In the genomic region with DNA sequence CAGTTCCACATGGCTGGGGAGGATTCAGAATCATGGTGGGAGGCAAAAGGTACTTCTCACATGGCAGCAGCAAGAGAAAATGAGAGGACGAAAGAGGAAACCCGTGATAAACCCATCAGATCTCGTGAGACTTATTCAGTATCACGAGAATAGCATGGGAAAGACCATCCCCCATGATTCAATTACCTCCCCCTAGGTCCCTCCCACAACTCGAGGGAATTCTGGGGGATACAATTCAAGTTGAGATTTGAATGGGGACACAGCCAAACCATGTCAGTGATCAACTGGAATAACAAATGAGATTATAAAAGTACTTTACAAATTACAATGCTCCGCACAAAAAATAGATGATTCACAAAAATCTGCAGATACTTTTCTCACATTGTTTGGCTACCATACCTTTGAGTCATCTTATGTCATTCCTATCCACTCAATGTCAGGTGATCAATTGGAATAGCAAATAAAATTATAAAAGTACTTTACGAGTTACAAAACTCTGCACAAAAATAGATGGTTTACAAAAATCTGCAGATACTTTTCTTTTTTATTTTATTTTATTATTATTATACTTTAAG, we compare ENCODE assay signal across 18 cellular contexts.
"Had no signal": no experiment of that assay in that cellular context is flagged by ENCODE, and none has a peak within 500 bp of the region (broad histone marks: within the 10 kb centered on the region; RNA-seq: fewer than 3 reads in every experiment).

No MANE protein-coding gene starts in this region.

- H3K4me1 ChIP-seq: foreskin keratinocyte, prostate gland had no signal

- DNase-seq: activated CD4-positive, alpha-beta memory T cell treated with anti-CD3 and anti-CD28 coated beads, Interleukin-2, amount 10 ng/mL, durations not matched to agents 7 days and 5 days; activated CD4-positive, alpha-beta T cell treated with anti-CD3 and anti-CD28 coated beads for 48 hours; activated CD4-positive, CD25-positive, alpha-beta regulatory T cell; activated CD8-positive, alpha-beta memory T cell treated with anti-CD3 and anti-CD28 coated beads, Interleukin-2, amount 10 ng/mL, durations not matched to agents 7 days and 5 days; endodermal cell; foreskin keratinocyte; hypothalamus; left ventricle myocardium superior; mucosa of descending colon; naive B cell; right lobe of liver; stimulated activated CD4-positive, alpha-beta T cell treated with anti-CD3 and anti-CD28 coated beads, Interleukin-4, amount 100 ng/mL, for 1 hour; stomach; trophoblast cell had no signal

- H3K9me3 ChIP-seq: mucosa of descending colon, prostate gland, right lobe of liver, stomach had no signal

- H3K4me3 ChIP-seq: cardiac muscle cell, mucosa of descending colon, prostate gland, right lobe of liver, smooth muscle cell, stomach had no signal

- H3K36me3 ChIP-seq: cardiac muscle cell, prostate gland, right lobe of liver, stomach had no signal

- H3K27me3 ChIP-seq: cardiac muscle cell, foreskin keratinocyte, right lobe of liver, stomach had no signal

- ATAC-seq: activated CD8-positive, alpha-beta memory T cell treated with anti-CD3 and anti-CD28 coated beads, Interleukin-2, amount 10 ng/mL, durations not matched to agents 7 days and 5 days; foreskin keratinocyte; left ventricle myocardium superior; mucosa of descending colon; right lobe of liver had no signal

- H3K27ac ChIP-seq: cardiac muscle cell, epithelial cell of prostate, foreskin keratinocyte, prostate gland, right lobe of liver, stomach had no signal

- H3K4me2 ChIP-seq: smooth muscle cell had no signal
